In the genomic region with DNA sequence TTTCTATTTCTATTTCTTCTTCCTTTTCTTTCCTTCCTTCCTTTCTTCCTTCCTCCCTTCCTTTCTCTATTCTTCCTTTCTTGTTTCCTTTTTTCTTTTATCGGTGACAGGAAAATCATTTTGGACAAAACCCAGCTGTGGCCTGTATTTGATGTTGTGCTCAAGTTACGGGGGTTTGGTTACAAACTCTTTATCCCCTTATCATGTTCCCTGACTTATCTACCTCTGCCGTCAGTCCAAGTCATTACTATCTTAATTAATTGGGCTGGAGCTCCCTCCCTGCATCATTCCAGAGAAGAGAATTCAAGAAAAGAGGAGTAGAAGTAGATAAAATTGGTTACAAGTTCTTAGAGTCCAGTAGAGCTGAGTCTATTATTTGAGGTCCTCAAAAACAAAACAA, we compare ENCODE assay signal across 25 cellular contexts.
"Had no signal": no experiment of that assay in that cellular context is flagged by ENCODE, and none has a peak within 500 bp of the region (broad histone marks: within the 10 kb centered on the region; RNA-seq: fewer than 3 reads in every experiment).

No MANE protein-coding gene starts in this region.

- H3K9me3 ChIP-seq: adrenal gland had no signal

- H3K4me1 ChIP-seq: adrenal gland had no signal

- H3K36me3 ChIP-seq: adrenal gland had no signal

- DNase-seq: activated CD4-positive, alpha-beta T cell treated with anti-CD3 and anti-CD28 coated beads for 48 hours; activated CD4-positive, alpha-beta T cell treated with anti-CD3 and anti-CD28 coated beads, Interleukin-2, amount 50 U/mL, for 4 hours; activated CD4-positive, CD25-positive, alpha-beta regulatory T cell treated with anti-CD3 and anti-CD28 coated beads, Interleukin-2, amount 50 U/mL, for 72 hours; activated CD8-positive, alpha-beta memory T cell treated with anti-CD3 and anti-CD28 coated beads, Interleukin-2, amount 50 U/mL, for 48 hours; activated CD8-positive, alpha-beta T cell treated with anti-CD3 and anti-CD28 coated beads, Interleukin-2, amount 10 ng/mL, durations not matched to agents 7 days and 5 days; activated naive CD4-positive, alpha-beta T cell treated with anti-CD3 and anti-CD28 coated beads, Interleukin-2, amount 50 U/mL, for 16 hours; activated naive CD8-positive, alpha-beta T cell treated with anti-CD3 and anti-CD28 coated beads, Interleukin-2, amount 10 ng/mL, durations not matched to agents 7 days and 5 days; activated T-cell treated with anti-CD3 and anti-CD28 coated beads, Interleukin-2, amount 50 U/mL, for 1 hour; adrenal gland; anterior cingulate cortex; caudate nucleus; Karpas-422; MM.1S; NCI-H1105; NCI-H1436; NCI-H187 treated with DMSO at 0.1 percent for 48 hours; NCI-H345; NCI-H510A; NCI-H526 treated with DMSO at 0.1 percent for 48 hours; PC-9; SHP77 treated with DMSO at 0.1 percent for 48 hours; T-helper 17 cell; T-helper 9 cell had no signal

- H2AFZ ChIP-seq: PC-9 had no signal

- H3K27ac ChIP-seq: adrenal gland, PC-9 had no signal

- H3K4me3 ChIP-seq: adrenal gland, K562, PC-9 had no signal

- H3K27me3 ChIP-seq: adrenal gland had no signal

- H3K4me2 ChIP-seq: PC-9 had no signal

- ATAC-seq: activated CD8-positive, alpha-beta T cell treated with anti-CD3 and anti-CD28 coated beads, Interleukin-2, amount 10 ng/mL, durations not matched to agents 7 days and 5 days; K562; T-helper 17 cell; WTC11 had no signal
